In the genomic region with DNA sequence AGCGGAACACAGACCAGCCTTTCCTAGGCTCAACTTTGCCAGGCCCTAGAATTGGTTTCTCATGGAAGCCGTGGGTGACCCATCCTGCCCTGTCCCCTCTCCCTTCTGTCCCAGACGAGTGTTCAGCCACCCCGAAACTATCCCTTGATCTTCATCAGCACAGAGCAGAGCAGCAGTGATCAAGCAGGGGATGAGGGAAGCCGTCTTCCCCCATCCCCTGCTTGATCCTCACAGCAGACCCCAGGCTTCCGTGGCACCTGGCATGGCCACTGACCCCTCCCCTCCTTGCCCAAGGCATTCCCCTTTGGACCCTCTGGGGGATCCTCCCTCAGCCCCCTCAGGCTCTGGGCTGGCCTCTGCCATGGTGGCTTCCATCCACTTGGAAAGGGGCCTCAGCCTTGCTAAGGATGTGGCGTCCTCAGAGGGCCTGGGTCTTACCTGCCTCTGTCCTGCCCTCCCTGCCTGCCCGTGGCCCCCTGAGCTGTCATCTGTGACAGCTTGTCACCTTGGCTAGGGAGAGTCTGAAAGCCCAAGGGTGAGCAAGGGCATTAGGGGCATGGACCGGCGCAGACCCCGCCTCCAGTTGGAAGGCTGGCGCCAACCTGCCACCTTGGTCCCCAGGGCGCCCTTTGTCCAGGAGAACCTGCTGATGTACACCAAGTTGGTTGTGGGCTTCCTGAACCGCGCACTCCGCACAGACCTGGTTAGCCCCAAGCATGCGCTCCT, we compare ENCODE assay signal across 1 cellular context.
TF ChIP-seq lines count a peak whose summit lies in the region.

No MANE protein-coding gene starts in this region.

TF ChIP-seq in GM12878, 131 proteins besides CTCF, POLR2A, EP300 and RAD21:
- TF ChIP-seq CHD4 (IDR thresholded peaks at IDR 0.05) (no peak), LARP7 (IDR thresholded peaks at IDR 0.05) (no peak), RAD51 (IDR thresholded peaks at IDR 0.05) (no peak), IKZF2 (IDR thresholded peaks at IDR 0.05) (no peak), YY1 (IDR thresholded peaks at IDR 0.05; ENCODE audit: low read depth, low read length) (no peak), NR2C2 (IDR thresholded peaks at IDR 0.05; ENCODE audit: borderline replicate concordance, control insufficient read depth, insufficient read length, low read depth) (no peak), SPI1 (IDR thresholded peaks at IDR 0.05; ENCODE audit: borderline replicate concordance, insufficient read depth, low read depth, low read length) (no peak)
- TF ChIP-seq, protein P1, sequence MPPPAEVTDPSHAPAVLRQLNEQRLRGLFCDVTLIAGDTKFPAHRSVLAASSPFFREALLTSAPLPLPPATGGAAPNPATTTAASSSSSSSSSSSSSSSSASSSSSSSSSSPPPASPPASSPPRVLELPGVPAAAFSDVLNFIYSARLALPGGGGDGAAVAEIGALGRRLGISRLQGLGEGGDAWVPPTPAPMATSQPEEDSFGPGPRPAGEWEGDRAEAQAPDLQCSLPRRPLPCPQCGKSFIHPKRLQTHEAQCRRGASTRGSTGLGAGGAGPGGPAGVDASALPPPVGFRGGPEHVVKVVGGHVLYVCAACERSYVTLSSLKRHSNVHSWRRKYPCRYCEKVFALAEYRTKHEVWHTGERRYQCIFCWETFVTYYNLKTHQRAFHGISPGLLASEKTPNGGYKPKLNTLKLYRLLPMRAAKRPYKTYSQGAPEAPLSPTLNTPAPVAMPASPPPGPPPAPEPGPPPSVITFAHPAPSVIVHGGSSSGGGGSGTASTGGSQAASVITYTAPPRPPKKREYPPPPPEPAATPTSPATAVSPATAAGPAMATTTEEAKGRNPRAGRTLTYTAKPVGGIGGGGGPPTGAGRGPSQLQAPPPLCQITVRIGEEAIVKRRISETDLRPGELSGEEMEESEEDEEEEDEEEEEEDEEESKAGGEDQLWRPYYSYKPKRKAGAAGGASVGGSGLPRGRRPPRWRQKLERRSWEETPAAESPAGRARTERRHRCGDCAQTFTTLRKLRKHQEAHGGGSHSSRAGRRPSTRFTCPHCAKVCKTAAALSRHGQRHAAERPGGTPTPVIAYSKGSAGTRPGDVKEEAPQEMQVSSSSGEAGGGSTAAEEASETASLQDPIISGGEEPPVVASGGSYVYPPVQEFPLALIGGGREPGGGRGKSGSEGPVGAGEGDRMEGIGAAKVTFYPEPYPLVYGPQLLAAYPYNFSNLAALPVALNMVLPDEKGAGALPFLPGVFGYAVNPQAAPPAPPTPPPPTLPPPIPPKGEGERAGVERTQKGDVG (CRISPR knock-in tag; IDR thresholded peaks at IDR 0.05) = no peak
- TF ChIP-seq, protein P2, sequence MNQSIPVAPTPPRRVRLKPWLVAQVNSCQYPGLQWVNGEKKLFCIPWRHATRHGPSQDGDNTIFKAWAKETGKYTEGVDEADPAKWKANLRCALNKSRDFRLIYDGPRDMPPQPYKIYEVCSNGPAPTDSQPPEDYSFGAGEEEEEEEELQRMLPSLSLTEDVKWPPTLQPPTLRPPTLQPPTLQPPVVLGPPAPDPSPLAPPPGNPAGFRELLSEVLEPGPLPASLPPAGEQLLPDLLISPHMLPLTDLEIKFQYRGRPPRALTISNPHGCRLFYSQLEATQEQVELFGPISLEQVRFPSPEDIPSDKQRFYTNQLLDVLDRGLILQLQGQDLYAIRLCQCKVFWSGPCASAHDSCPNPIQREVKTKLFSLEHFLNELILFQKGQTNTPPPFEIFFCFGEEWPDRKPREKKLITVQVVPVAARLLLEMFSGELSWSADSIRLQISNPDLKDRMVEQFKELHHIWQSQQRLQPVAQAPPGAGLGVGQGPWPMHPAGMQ (IDR thresholded peaks at IDR 0.05; ENCODE audit: borderline replicate concordance) = no peak
